In genomic region chr16:10554569-10554968, GRCh38 we compare ENCODE assay signal across 21 cellular contexts. TPM values are rescaled to one million over a fixed set of nuclear protein-coding genes. Genes with fewer than 3 reads are reported as not detected.
"Had no signal": no experiment of that assay in that cellular context is flagged by ENCODE, and none has a peak within 500 bp of the region (broad histone marks: within the 10 kb centered on the region; RNA-seq: fewer than 3 reads in every experiment).

No MANE protein-coding gene starts in this region.

- H3K27ac Mint-ChIP-seq: activated CD4-positive, alpha-beta memory T cell treated with anti-CD3 and anti-CD28 coated beads for 36 hours; activated naive CD4-positive, alpha-beta T cell treated with anti-CD3 and anti-CD28 coated beads, Interleukin-2, amount 50 U/mL, for 24 hours; brain; dendritic cell treated with granulocyte-macrophage colony-stimulating factor and Interleukin-4, amounts not matched to agents 40 ng/mL and 50 ng/mL, for 4 days; natural killer cell; T-helper 17 cell had no signal

- H3K9me3 Mint-ChIP-seq: activated CD4-positive, alpha-beta memory T cell treated with anti-CD3 and anti-CD28 coated beads for 36 hours; activated naive CD4-positive, alpha-beta T cell treated with anti-CD3 and anti-CD28 coated beads, Interleukin-2, amount 50 U/mL, for 24 hours; dendritic cell treated with granulocyte-macrophage colony-stimulating factor and Interleukin-4, amounts not matched to agents 40 ng/mL and 50 ng/mL, for 4 days; natural killer cell had no signal

- H3K27me3 Mint-ChIP-seq: brain had no signal

- H3K27me3 ChIP-seq: heart right ventricle, ovary, stomach, suprapubic skin, tibial nerve had no signal

- H3K27ac ChIP-seq: neutrophil, ovary, stomach, suprapubic skin had no signal

- H3K36me3 ChIP-seq: neutrophil, ovary, suprapubic skin, tibial nerve had no signal

- DNase-seq: activated CD4-positive, alpha-beta memory T cell treated with anti-CD3 and anti-CD28 coated beads for 36 hours; activated CD4-positive, alpha-beta T cell treated with anti-CD3 and anti-CD28 coated beads for 48 hours; activated gamma-delta T cell; activated T-cell treated with anti-CD3 and anti-CD28 coated beads for 4 hours; aorta; effector CD4-positive, alpha-beta T cell; heart right ventricle; left colon; natural killer cell; ovary; stimulated activated CD4-positive, alpha-beta T cell treated with anti-CD3 and anti-CD28 coated beads, Interleukin-4, amount 100 ng/mL, for 4 hours; stomach; T-helper 17 cell had no signal

- H3K36me3 Mint-ChIP-seq: activated CD4-positive, alpha-beta memory T cell treated with anti-CD3 and anti-CD28 coated beads for 36 hours; activated naive CD4-positive, alpha-beta T cell treated with anti-CD3 and anti-CD28 coated beads, Interleukin-2, amount 50 U/mL, for 24 hours; natural killer cell had no signal

- H3K4me1 Mint-ChIP-seq: brain had no signal

- H3K9me3 ChIP-seq: heart right ventricle, neutrophil, ovary, stomach, suprapubic skin, tibial nerve had no signal

- H3K4me3 ChIP-seq: heart right ventricle, lung, ovary, stomach, suprapubic skin, tibial nerve had no signal

- ATAC-seq: heart right ventricle, left colon, natural killer cell, right cardiac atrium, T-helper 17 cell had no signal

- H3K4me3 Mint-ChIP-seq: activated CD4-positive, alpha-beta memory T cell treated with anti-CD3 and anti-CD28 coated beads for 36 hours; activated naive CD4-positive, alpha-beta T cell treated with anti-CD3 and anti-CD28 coated beads, Interleukin-2, amount 50 U/mL, for 24 hours; brain; dendritic cell treated with granulocyte-macrophage colony-stimulating factor and Interleukin-4, amounts not matched to agents 40 ng/mL and 50 ng/mL, for 4 days; natural killer cell; T-helper 17 cell had no signal

RNA-seq across cellular contexts. Expression of gene EMP2, which starts 25.8 kb away (rescaled TPM):
- total RNA-seq: activated CD4-positive, alpha-beta memory T cell treated with anti-CD3 and anti-CD28 coated beads for 36 hours; natural killer cell; T-helper 17 cell had no signal
